36 cellular contexts compared by ENCODE assay signal in genomic region chr1:28682840-28683239, GRCh38. TPM values are rescaled to one million over a fixed set of nuclear protein-coding genes. Genes with fewer than 3 reads are reported as not detected.
DNase-seq lines count a peak whose midpoint lies in the region; ATAC-seq and TF ChIP-seq lines count a peak whose summit lies in the region.
"Had no signal": no experiment of that assay in that cellular context is flagged by ENCODE, and none has a peak within 500 bp of the region (broad histone marks: within the 10 kb centered on the region; RNA-seq: fewer than 3 reads in every experiment).

No MANE protein-coding gene starts in this region.

- no peaks in the 10 kb centered on the region for H3K27me3 Mint-ChIP-seq in activated naive CD8-positive, alpha-beta T cell treated with anti-CD3 and anti-CD28 coated beads, Interleukin-2, amount 10 ng/mL, durations not matched to agents 7 days and 5 days
- no peaks in the 10 kb centered on the region for H3K27me3 Mint-ChIP-seq in activated naive CD8-positive, alpha-beta T cell treated with anti-CD3 and anti-CD28 coated beads, Interleukin-2, amount 50 U/mL, for 24 hours
- H3K27me3 Mint-ChIP-seq: activated CD4-positive, alpha-beta T cell treated with anti-CD3 and anti-CD28 coated beads, Interleukin-2, amount 10 ng/mL, durations not matched to agents 7 days and 5 days had no signal

- no peak overlapping the region for H3K4me3 ChIP-seq in epithelial cell of esophagus (ENCODE audit: low read length)
- H3K4me3 ChIP-seq: A549, dorsolateral prefrontal cortex, gastroesophageal sphincter, HAP-1, hepatocyte, ovary, Peyer's patch, SJSA1, testis had no signal

- H3K9me3 Mint-ChIP-seq in activated naive CD8-positive, alpha-beta T cell treated with anti-CD3 and anti-CD28 coated beads, Interleukin-2, amount 10 ng/mL, durations not matched to agents 7 days and 5 days: no peaks in the 10 kb centered on the region
- H3K9me3 Mint-ChIP-seq in activated naive CD8-positive, alpha-beta T cell treated with anti-CD3 and anti-CD28 coated beads, Interleukin-2, amount 50 U/mL, for 24 hours: no peaks in the 10 kb centered on the region
- no peaks in the 10 kb centered on the region for H3K9me3 Mint-ChIP-seq in stimulated activated effector memory CD8-positive, alpha-beta T cell treated with anti-CD3 and anti-CD28 coated beads, Interleukin-12 subunit alpha, Interleukin-12 subunit beta, amount 100 ng/mL, for 72 hours
- H3K9me3 Mint-ChIP-seq: activated CD4-positive, alpha-beta T cell treated with anti-CD3 and anti-CD28 coated beads, Interleukin-2, amount 10 ng/mL, durations not matched to agents 7 days and 5 days; activated T-cell treated with anti-CD3 and anti-CD28 coated beads, Interleukin-2, amount 50 U/mL, for 4 hours; CD8-positive, alpha-beta T cell; nephron had no signal

- no peak for TF ChIP-seq CTCF in epithelial cell of esophagus (IDR thresholded peaks at IDR 0.05; ENCODE audit: insufficient read depth, low read depth, low read length, missing control alignments)

- peak overlapping the region; percentile 30 for H3K27ac Mint-ChIP-seq in activated naive CD8-positive, alpha-beta T cell treated with anti-CD3 and anti-CD28 coated beads, Interleukin-2, amount 10 ng/mL, durations not matched to agents 7 days and 5 days
- H3K27ac Mint-ChIP-seq in activated naive CD8-positive, alpha-beta T cell treated with anti-CD3 and anti-CD28 coated beads, Interleukin-2, amount 50 U/mL, for 24 hours: no peak overlapping the region
- H3K27ac Mint-ChIP-seq in stimulated activated effector memory CD8-positive, alpha-beta T cell treated with anti-CD3 and anti-CD28 coated beads, Interleukin-12 subunit alpha, Interleukin-12 subunit beta, amount 100 ng/mL, for 72 hours: peak overlapping the region; percentile 23
- H3K27ac Mint-ChIP-seq: CD8-positive, alpha-beta T cell; nephron had no signal

- H3K36me3 Mint-ChIP-seq in activated naive CD8-positive, alpha-beta T cell treated with anti-CD3 and anti-CD28 coated beads, Interleukin-2, amount 10 ng/mL, durations not matched to agents 7 days and 5 days: peaks cover 23% of the 10 kb centered on the region
- peaks cover 18% of the 10 kb centered on the region for H3K36me3 Mint-ChIP-seq in activated naive CD8-positive, alpha-beta T cell treated with anti-CD3 and anti-CD28 coated beads, Interleukin-2, amount 50 U/mL, for 24 hours (ENCODE audit: low read depth)
- peaks cover 75% of the 10 kb centered on the region for H3K36me3 Mint-ChIP-seq in stimulated activated effector memory CD8-positive, alpha-beta T cell treated with anti-CD3 and anti-CD28 coated beads, Interleukin-12 subunit alpha, Interleukin-12 subunit beta, amount 100 ng/mL, for 72 hours

- no peak for ATAC-seq in activated naive CD8-positive, alpha-beta T cell treated with anti-CD3 and anti-CD28 coated beads, Interleukin-2, amount 10 ng/mL, durations not matched to agents 7 days and 5 days (ENCODE audit: low read depth)
- ATAC-seq in activated naive CD8-positive, alpha-beta T cell treated with anti-CD3 and anti-CD28 coated beads, Interleukin-2, amount 50 U/mL, for 24 hours: no peak
- ATAC-seq in stimulated activated effector memory CD8-positive, alpha-beta T cell treated with anti-CD3 and anti-CD28 coated beads, Interleukin-12 subunit alpha, Interleukin-12 subunit beta, amount 100 ng/mL, for 72 hours: no peak
- ATAC-seq: A549; activated T-cell treated with anti-CD3 and anti-CD28 coated beads, Interleukin-2, amount 50 U/mL, for 4 hours; CD8-positive, alpha-beta T cell; gastroesophageal sphincter; left cardiac atrium had no signal

- no peak overlapping the region for H3K4me3 Mint-ChIP-seq in activated naive CD8-positive, alpha-beta T cell treated with anti-CD3 and anti-CD28 coated beads, Interleukin-2, amount 10 ng/mL, durations not matched to agents 7 days and 5 days
- no peak overlapping the region for H3K4me3 Mint-ChIP-seq in activated naive CD8-positive, alpha-beta T cell treated with anti-CD3 and anti-CD28 coated beads, Interleukin-2, amount 50 U/mL, for 24 hours
- no peak overlapping the region for H3K4me3 Mint-ChIP-seq in stimulated activated effector memory CD8-positive, alpha-beta T cell treated with anti-CD3 and anti-CD28 coated beads, Interleukin-12 subunit alpha, Interleukin-12 subunit beta, amount 100 ng/mL, for 72 hours
- H3K4me3 Mint-ChIP-seq: activated CD4-positive, alpha-beta T cell treated with anti-CD3 and anti-CD28 coated beads, Interleukin-2, amount 10 ng/mL, durations not matched to agents 7 days and 5 days; activated T-cell treated with anti-CD3 and anti-CD28 coated beads, Interleukin-2, amount 50 U/mL, for 4 hours; CD8-positive, alpha-beta T cell; nephron had no signal

- peaks cover 4% of the 10 kb centered on the region for H3K4me1 Mint-ChIP-seq in activated naive CD8-positive, alpha-beta T cell treated with anti-CD3 and anti-CD28 coated beads, Interleukin-2, amount 10 ng/mL, durations not matched to agents 7 days and 5 days
- peaks cover 2% of the 10 kb centered on the region for H3K4me1 Mint-ChIP-seq in activated naive CD8-positive, alpha-beta T cell treated with anti-CD3 and anti-CD28 coated beads, Interleukin-2, amount 50 U/mL, for 24 hours
- H3K4me1 Mint-ChIP-seq in stimulated activated effector memory CD8-positive, alpha-beta T cell treated with anti-CD3 and anti-CD28 coated beads, Interleukin-12 subunit alpha, Interleukin-12 subunit beta, amount 100 ng/mL, for 72 hours: peaks cover 7% of the 10 kb centered on the region
- H3K4me1 Mint-ChIP-seq: nephron had no signal

- POLR2A ChIA-PET in activated naive CD8-positive, alpha-beta T cell treated with anti-CD3 and anti-CD28 coated beads, Interleukin-2, amount 10 ng/mL, durations not matched to agents 7 days and 5 days (lab: Charles Lee): interaction anchor here (0.7 to 1.0 kb wide), 2 partner anchors 35 to 283 kb away, joined by 3 to 6 read pairs; partner anchors contain the start of gene RNU11

- no peak for DNase-seq in activated naive CD8-positive, alpha-beta T cell treated with anti-CD3 and anti-CD28 coated beads, Interleukin-2, amount 10 ng/mL, durations not matched to agents 7 days and 5 days
- no peak for DNase-seq in activated naive CD8-positive, alpha-beta T cell treated with anti-CD3 and anti-CD28 coated beads, Interleukin-2, amount 50 U/mL, for 24 hours
- peak; percentile 34 for DNase-seq in RKO (ENCODE audit: low spot score)
- peak; percentile 75 for DNase-seq in epithelial cell of esophagus (ENCODE audit: low read depth)
- no peak for DNase-seq in stimulated activated effector memory CD8-positive, alpha-beta T cell treated with anti-CD3 and anti-CD28 coated beads, Interleukin-12 subunit alpha, Interleukin-12 subunit beta, amount 100 ng/mL, for 72 hours (ENCODE audit: low spot score in 2 of 2)
- no peak for DNase-seq in GM19240 (ENCODE audit: insufficient read length, low spot score)
- no peak for DNase-seq in T1000 (lab: John Stamatoyannopoulos, UW)
- no peak for DNase-seq in DMS114 treated with DMSO at 0.1 percent for 48 hours (lab: John Stamatoyannopoulos, UW; ENCODE audit: unreplicated experiment)
- DNase-seq: activated CD4-positive, alpha-beta T cell treated with anti-CD3 and anti-CD28 coated beads, Interleukin-2, amount 10 ng/mL, durations not matched to agents 7 days and 5 days; activated gamma-delta T cell; activated T-cell treated with anti-CD3 and anti-CD28 coated beads, Interleukin-2, amount 50 U/mL, for 4 hours; AML-193; CD8-positive, alpha-beta T cell; dorsolateral prefrontal cortex; EL; Karpas-422; left cardiac atrium; NCI-H1048; NCI-H1694 treated with DMSO at 0.1 percent for 48 hours; NCI-H446 treated with DMSO at 0.1 percent for 48 hours; NCI-H774; ovary; Peyer's patch; stimulated activated naive CD4-positive, alpha-beta T cell; T-helper 9 cell; testis; WERI-Rb-1 had no signal

RNA-seq across cellular contexts. Expression of gene GMEB1, which starts 14.3 kb away (rescaled TPM):
- total RNA-seq in activated naive CD8-positive, alpha-beta T cell treated with anti-CD3 and anti-CD28 coated beads, Interleukin-2, amount 10 ng/mL, durations not matched to agents 7 days and 5 days: 10 to 100 TPM; 31.7 to 32.7 TPM

RNA-seq across cellular contexts. Expression of gene RNU11, which starts 34.4 kb away (rescaled TPM):
- not detected for total RNA-seq in activated naive CD8-positive, alpha-beta T cell treated with anti-CD3 and anti-CD28 coated beads, Interleukin-2, amount 10 ng/mL, durations not matched to agents 7 days and 5 days
- total RNA-seq: activated CD4-positive, alpha-beta T cell treated with anti-CD3 and anti-CD28 coated beads, Interleukin-2, amount 10 ng/mL, durations not matched to agents 7 days and 5 days; activated T-cell treated with anti-CD3 and anti-CD28 coated beads, Interleukin-2, amount 50 U/mL, for 4 hours; CD8-positive, alpha-beta T cell; cerebellum; dorsolateral prefrontal cortex; gastroesophageal sphincter; hepatocyte; left cardiac atrium; mucosa of gallbladder; ovary; Peyer's patch; SJSA1; testis; urinary bladder had no signal

RNA-seq across cellular contexts. Expression of gene TAF12, which starts 40.0 kb away (rescaled TPM):
- 10 to 100 TPM; 29.9 to 30.5 TPM for total RNA-seq in activated naive CD8-positive, alpha-beta T cell treated with anti-CD3 and anti-CD28 coated beads, Interleukin-2, amount 10 ng/mL, durations not matched to agents 7 days and 5 days

RNA-seq across cellular contexts. Expression of gene YTHDF2, which starts 53.9 kb away (rescaled TPM):
- 10 to 100 TPM; 62.5 to 70.2 TPM for total RNA-seq in activated naive CD8-positive, alpha-beta T cell treated with anti-CD3 and anti-CD28 coated beads, Interleukin-2, amount 10 ng/mL, durations not matched to agents 7 days and 5 days

Comparison
In these comparisons a context has a peak if more than half of its experiments do, and no peak if none do; other contexts are left out.
1. DNase-seq: peak in RKO (single experiment) and epithelial cell of esophagus (single experiment); none in activated naive CD8-positive, alpha-beta T cell treated with anti-CD3 and anti-CD28 coated beads, Interleukin-2, amount 10 ng/mL, durations not matched to agents 7 days and 5 days (single experiment), activated naive CD8-positive, alpha-beta T cell treated with anti-CD3 and anti-CD28 coated beads, Interleukin-2, amount 50 U/mL, for 24 hours (single experiment), stimulated activated effector memory CD8-positive, alpha-beta T cell treated with anti-CD3 and anti-CD28 coated beads, Interleukin-12 subunit alpha, Interleukin-12 subunit beta, amount 100 ng/mL, for 72 hours (0 of 2), GM19240 (single experiment), T1000 (single experiment) and DMS114 treated with DMSO at 0.1 percent for 48 hours (single experiment).